In genomic region chr7:99504603-99505323, GRCh38 we compare ENCODE assay signal across 1 cellular context.
TF ChIP-seq lines count a peak whose summit lies in the region.

ZKSCAN5 (plus strand) TSS chr7:99504662; CDS start chr7:99506045, 1,383 bp downstream.

TF ChIP-seq in HepG2, 621 proteins besides CTCF, POLR2A, EP300 and RAD21 (continued from another document):
- no peak for TF ChIP-seq ZNF646 (CRISPR knock-in tag; IDR thresholded peaks at IDR 0.05)
- no peak for TF ChIP-seq RARG (CRISPR knock-in tag; IDR thresholded peaks at IDR 0.05; ENCODE audit: low read depth)
- TF ChIP-seq HMGXB4 (CRISPR knock-in tag; IDR thresholded peaks at IDR 0.05; ENCODE audit: borderline replicate concordance in 1 of 2, low read depth in 1 of 2), result peak in 1 of 2 experiments; percentile 47; a peak in 2 of 4 replicates
- no peak for TF ChIP-seq ZNF264 (CRISPR knock-in tag; IDR thresholded peaks at IDR 0.05)
- TF ChIP-seq ASH2L (IDR thresholded peaks at IDR 0.05; ENCODE audit: insufficient read length, low read depth, low read length), result peak; percentile 80
- no peak for TF ChIP-seq TERF1 (CRISPR knock-in tag; IDR thresholded peaks at IDR 0.05)
- TF ChIP-seq HINFP (CRISPR knock-in tag; IDR thresholded peaks at IDR 0.05; ENCODE audit: low read depth), result no peak
- no peak for TF ChIP-seq ZNF101 (CRISPR knock-in tag; IDR thresholded peaks at IDR 0.05; ENCODE audit: borderline replicate concordance, low read depth)
- TF ChIP-seq MAX (IDR thresholded peaks at IDR 0.05), result peak; percentile 55
- no peak for TF ChIP-seq ZNF766 (CRISPR knock-in tag; IDR thresholded peaks at IDR 0.05; ENCODE audit: borderline replicate concordance)
- TF ChIP-seq SAP130 (CRISPR knock-in tag; IDR thresholded peaks at IDR 0.05; ENCODE audit: low read depth), result peak; percentile 92
- TF ChIP-seq ZBTB37 (CRISPR knock-in tag; IDR thresholded peaks at IDR 0.05), result no peak
- TF ChIP-seq U2AF2 (IDR thresholded peaks at IDR 0.05; ENCODE audit: low read depth, low read length), result no peak
- TF ChIP-seq HNF1B (CRISPR knock-in tag; IDR thresholded peaks at IDR 0.05), result peak; percentile 75
- TF ChIP-seq EEA1 (CRISPR knock-in tag; IDR thresholded peaks at IDR 0.05; ENCODE audit: borderline replicate concordance), result no peak
- TF ChIP-seq U2AF1 (optimal IDR thresholded peaks at IDR 0.05; ENCODE audit: low read depth, low read length), result peak; percentile 95
- TF ChIP-seq NCOA1 (CRISPR knock-in tag; IDR thresholded peaks at IDR 0.05), result no peak
- no peak for TF ChIP-seq ATM (IDR thresholded peaks at IDR 0.05; ENCODE audit: borderline replicate concordance)
- no peak for TF ChIP-seq REL (CRISPR knock-in tag; conservative IDR thresholded peaks at IDR 0.05)
- TF ChIP-seq AKNA (CRISPR knock-in tag; IDR thresholded peaks at IDR 0.05; ENCODE audit: borderline replicate concordance), result no peak
- TF ChIP-seq ARHGAP35 (CRISPR knock-in tag; IDR thresholded peaks at IDR 0.05; ENCODE audit: borderline replicate concordance), result no peak
- peak; percentile 48 for TF ChIP-seq ZBTB21 (CRISPR knock-in tag; IDR thresholded peaks at IDR 0.05)
- TF ChIP-seq ZNF546 (CRISPR knock-in tag; conservative IDR thresholded peaks at IDR 0.05), result no peak
- TF ChIP-seq SP5 (CRISPR knock-in tag; IDR thresholded peaks at IDR 0.05; ENCODE audit: borderline replicate concordance, low read depth), result no peak
